30 cellular contexts compared by ENCODE assay signal in genomic region chrX:148193759-148194158, GRCh38.
"Had no signal": no experiment of that assay in that cellular context is flagged by ENCODE, and none has a peak within 500 bp of the region (broad histone marks: within the 10 kb centered on the region; RNA-seq: fewer than 3 reads in every experiment).

No MANE protein-coding gene starts in this region.

- H3K27ac Mint-ChIP-seq: activated CD4-positive, alpha-beta memory T cell treated with anti-CD3 and anti-CD28 coated beads, Interleukin-2, amount 10 ng/mL, durations not matched to agents 7 days and 5 days; activated CD4-positive, alpha-beta T cell treated with anti-CD3 and anti-CD28 coated beads for 36 hours; activated CD4-positive, alpha-beta T cell treated with anti-CD3 and anti-CD28 coated beads, Interleukin-2, amount 10 ng/mL, durations not matched to agents 24 days and 14 days; activated naive CD4-positive, alpha-beta T cell treated with anti-CD3 and anti-CD28 coated beads, Interleukin-2, amount 10 ng/mL, durations not matched to agents 7 days and 5 days; activated naive CD4-positive, alpha-beta T cell treated with anti-CD3 and anti-CD28 coated beads, Interleukin-2, amount 50 U/mL, for 72 hours; activated naive CD8-positive, alpha-beta T cell treated with anti-CD3 and anti-CD28 coated beads, Interleukin-2, amount 10 ng/mL, durations not matched to agents 7 days and 5 days; activated T-cell treated with anti-CD3 and anti-CD28 coated beads, Interleukin-2, amount 50 U/mL, for 24 hours; activated T-cell treated with anti-CD3 and anti-CD28 coated beads, Interleukin-2, amount 50 U/mL, for 72 hours; brain; dendritic cell treated with granulocyte-macrophage colony-stimulating factor and Interleukin-4, amounts not matched to agents 40 ng/mL and 50 ng/mL, for 4 days had no signal

- H3K9me3 Mint-ChIP-seq: activated CD4-positive, alpha-beta memory T cell treated with anti-CD3 and anti-CD28 coated beads, Interleukin-2, amount 10 ng/mL, durations not matched to agents 7 days and 5 days; activated naive CD4-positive, alpha-beta T cell treated with anti-CD3 and anti-CD28 coated beads, Interleukin-2, amount 10 ng/mL, durations not matched to agents 7 days and 5 days; activated naive CD4-positive, alpha-beta T cell treated with anti-CD3 and anti-CD28 coated beads, Interleukin-2, amount 50 U/mL, for 72 hours; activated naive CD8-positive, alpha-beta T cell treated with anti-CD3 and anti-CD28 coated beads, Interleukin-2, amount 10 ng/mL, durations not matched to agents 7 days and 5 days; activated T-cell treated with anti-CD3 and anti-CD28 coated beads, Interleukin-2, amount 50 U/mL, for 24 hours; activated T-cell treated with anti-CD3 and anti-CD28 coated beads, Interleukin-2, amount 50 U/mL, for 72 hours; dendritic cell treated with granulocyte-macrophage colony-stimulating factor and Interleukin-4, amounts not matched to agents 40 ng/mL and 50 ng/mL, for 4 days had no signal

- H3K27me3 ChIP-seq: ascending aorta, breast epithelium, cardiac muscle cell, esophagus muscularis mucosa, gastroesophageal sphincter had no signal

- H3K4me1 Mint-ChIP-seq: activated CD4-positive, alpha-beta memory T cell treated with anti-CD3 and anti-CD28 coated beads, Interleukin-2, amount 10 ng/mL, durations not matched to agents 7 days and 5 days; activated CD4-positive, alpha-beta T cell treated with anti-CD3 and anti-CD28 coated beads for 36 hours; activated naive CD4-positive, alpha-beta T cell treated with anti-CD3 and anti-CD28 coated beads, Interleukin-2, amount 10 ng/mL, durations not matched to agents 7 days and 5 days; activated naive CD8-positive, alpha-beta T cell treated with anti-CD3 and anti-CD28 coated beads, Interleukin-2, amount 10 ng/mL, durations not matched to agents 7 days and 5 days; brain had no signal

- H3K4me1 ChIP-seq: ascending aorta, breast epithelium, esophagus muscularis mucosa, gastroesophageal sphincter had no signal

- H3K4me3 Mint-ChIP-seq: activated CD4-positive, alpha-beta memory T cell treated with anti-CD3 and anti-CD28 coated beads, Interleukin-2, amount 10 ng/mL, durations not matched to agents 7 days and 5 days; activated CD4-positive, alpha-beta T cell treated with anti-CD3 and anti-CD28 coated beads for 36 hours; activated CD4-positive, alpha-beta T cell treated with anti-CD3 and anti-CD28 coated beads, Interleukin-2, amount 10 ng/mL, durations not matched to agents 24 days and 14 days; activated naive CD4-positive, alpha-beta T cell treated with anti-CD3 and anti-CD28 coated beads, Interleukin-2, amount 10 ng/mL, durations not matched to agents 7 days and 5 days; activated naive CD8-positive, alpha-beta T cell treated with anti-CD3 and anti-CD28 coated beads, Interleukin-2, amount 10 ng/mL, durations not matched to agents 7 days and 5 days; activated T-cell treated with anti-CD3 and anti-CD28 coated beads, Interleukin-2, amount 50 U/mL, for 24 hours; activated T-cell treated with anti-CD3 and anti-CD28 coated beads, Interleukin-2, amount 50 U/mL, for 72 hours; brain; dendritic cell treated with granulocyte-macrophage colony-stimulating factor and Interleukin-4, amounts not matched to agents 40 ng/mL and 50 ng/mL, for 4 days had no signal

- H3K27me3 Mint-ChIP-seq: activated CD4-positive, alpha-beta memory T cell treated with anti-CD3 and anti-CD28 coated beads, Interleukin-2, amount 10 ng/mL, durations not matched to agents 7 days and 5 days; activated CD4-positive, alpha-beta T cell treated with anti-CD3 and anti-CD28 coated beads for 36 hours; activated CD4-positive, alpha-beta T cell treated with anti-CD3 and anti-CD28 coated beads, Interleukin-2, amount 10 ng/mL, durations not matched to agents 24 days and 14 days; activated naive CD4-positive, alpha-beta T cell treated with anti-CD3 and anti-CD28 coated beads, Interleukin-2, amount 10 ng/mL, durations not matched to agents 7 days and 5 days; activated naive CD8-positive, alpha-beta T cell treated with anti-CD3 and anti-CD28 coated beads, Interleukin-2, amount 10 ng/mL, durations not matched to agents 7 days and 5 days; brain; dendritic cell treated with granulocyte-macrophage colony-stimulating factor and Interleukin-4, amounts not matched to agents 40 ng/mL and 50 ng/mL, for 4 days had no signal

- DNase-seq: activated CD4-positive, alpha-beta memory T cell treated with anti-CD3 and anti-CD28 coated beads, Interleukin-2, amount 10 ng/mL, durations not matched to agents 7 days and 5 days; activated CD4-positive, alpha-beta T cell treated with anti-CD3 and anti-CD28 coated beads for 36 hours; activated CD4-positive, alpha-beta T cell treated with anti-CD3 and anti-CD28 coated beads, Interleukin-2, amount 10 ng/mL, durations not matched to agents 24 days and 14 days; activated CD4-positive, alpha-beta T cell treated with anti-CD3 and anti-CD28 coated beads, Interleukin-2, amount 50 U/mL, for 4 hours; activated CD4-positive, CD25-positive, alpha-beta regulatory T cell; activated CD4-positive, CD25-positive, alpha-beta regulatory T cell treated with anti-CD3 and anti-CD28 coated beads, Interleukin-2, amount 50 U/mL, for 72 hours; activated CD8-positive, alpha-beta memory T cell treated with anti-CD3 and anti-CD28 coated beads, Interleukin-2, amount 50 U/mL, for 48 hours; activated gamma-delta T cell; activated naive CD4-positive, alpha-beta T cell; activated naive CD4-positive, alpha-beta T cell treated with anti-CD3 and anti-CD28 coated beads, Interleukin-2, amount 10 ng/mL, durations not matched to agents 7 days and 5 days; activated naive CD8-positive, alpha-beta T cell treated with anti-CD3 and anti-CD28 coated beads, Interleukin-2, amount 10 ng/mL, durations not matched to agents 7 days and 5 days; activated T-cell treated with anti-CD3 and anti-CD28 coated beads for 4 hours; activated T-cell treated with anti-CD3 and anti-CD28 coated beads, Interleukin-2, amount 50 U/mL, for 24 hours; activated T-cell treated with anti-CD3 and anti-CD28 coated beads, Interleukin-2, amount 50 U/mL, for 72 hours; central memory CD4-positive, alpha-beta T cell; cerebellar nuclear complex; dorsolateral prefrontal cortex; effector memory CD4-positive, alpha-beta T cell; erythroblast; foreskin melanocyte; T-helper 2 cell had no signal

- H3K27ac ChIP-seq: ascending aorta, breast epithelium, cardiac muscle cell, coronary artery, dorsolateral prefrontal cortex, esophagus muscularis mucosa, gastroesophageal sphincter had no signal

- H3K4me3 ChIP-seq: ascending aorta, breast epithelium, cardiac muscle cell, coronary artery, dorsolateral prefrontal cortex, esophagus muscularis mucosa, gastroesophageal sphincter had no signal

- ATAC-seq: activated CD4-positive, alpha-beta T cell treated with anti-CD3 and anti-CD28 coated beads for 36 hours; activated naive CD4-positive, alpha-beta T cell treated with anti-CD3 and anti-CD28 coated beads, Interleukin-2, amount 50 U/mL, for 72 hours; activated T-cell treated with anti-CD3 and anti-CD28 coated beads, Interleukin-2, amount 50 U/mL, for 72 hours; gastroesophageal sphincter had no signal

- H3K36me3 ChIP-seq: ascending aorta, breast epithelium, cardiac muscle cell, esophagus muscularis mucosa, gastroesophageal sphincter had no signal

- H3K36me3 Mint-ChIP-seq: activated naive CD4-positive, alpha-beta T cell treated with anti-CD3 and anti-CD28 coated beads, Interleukin-2, amount 10 ng/mL, durations not matched to agents 7 days and 5 days; activated naive CD4-positive, alpha-beta T cell treated with anti-CD3 and anti-CD28 coated beads, Interleukin-2, amount 50 U/mL, for 72 hours; activated naive CD8-positive, alpha-beta T cell treated with anti-CD3 and anti-CD28 coated beads, Interleukin-2, amount 10 ng/mL, durations not matched to agents 7 days and 5 days; brain had no signal
